Comparison of ENCODE assay signal across 1 cellular context in genomic region chr22:32653823-32654222, GRCh38.
A peak's percentile ranks its signal among the peaks of the same experiment; 100 is the strongest.
TF ChIP-seq lines count a peak whose summit lies in the region.

No MANE protein-coding gene starts in this region.

TF ChIP-seq in HepG2, 621 proteins besides CTCF, POLR2A, EP300 and RAD21 (continued from another document):
- TF ChIP-seq ZBTB4 (CRISPR knock-in tag; IDR thresholded peaks at IDR 0.05; ENCODE audit: borderline replicate concordance) (no peak), KDM2A (CRISPR knock-in tag; IDR thresholded peaks at IDR 0.05; ENCODE audit: borderline replicate concordance, low read depth) (no peak), GATAD2A (CRISPR knock-in tag; IDR thresholded peaks at IDR 0.05) (peak; percentile 71), PHF21A (CRISPR knock-in tag; IDR thresholded peaks at IDR 0.05) (peak; percentile 29; the same call in 1 of the 2 replicates), E2F1 (CRISPR knock-in tag; IDR thresholded peaks at IDR 0.05) (no peak), ZNF569 (CRISPR knock-in tag; IDR thresholded peaks at IDR 0.05; ENCODE audit: borderline replicate concordance) (no peak), IKZF1 (IDR thresholded peaks at IDR 0.05) (no peak), RCOR2 (CRISPR knock-in tag; IDR thresholded peaks at IDR 0.05) (0 out of 2 replicates have a peak, but pooled peaks have one; percentile 27), MAF1 (CRISPR knock-in tag; IDR thresholded peaks at IDR 0.05; ENCODE audit: borderline replicate concordance) (no peak), ZNF230 (CRISPR knock-in tag; IDR thresholded peaks at IDR 0.05) (peak; percentile 47; the same call in 1 of the 2 replicates), ZBTB43 (CRISPR knock-in tag; conservative IDR thresholded peaks at IDR 0.05) (no peak), ZIK1 (CRISPR knock-in tag; IDR thresholded peaks at IDR 0.05; ENCODE audit: borderline replicate concordance, low read depth) (no peak), ZNF724P (CRISPR knock-in tag; IDR thresholded peaks at IDR 0.05; ENCODE audit: borderline replicate concordance) (no peak), SP5 (CRISPR knock-in tag; IDR thresholded peaks at IDR 0.05; ENCODE audit: borderline replicate concordance, low read depth) (0 out of 2 replicates have a peak, but pooled peaks have one; percentile 34), SAP130 (CRISPR knock-in tag; IDR thresholded peaks at IDR 0.05; ENCODE audit: low read depth) (peak; percentile 79), KDM3A (CRISPR knock-in tag; IDR thresholded peaks at IDR 0.05; ENCODE audit: low read depth) (no peak), KLF12 (CRISPR knock-in tag; IDR thresholded peaks at IDR 0.05; ENCODE audit: borderline replicate concordance) (no peak), MATR3 (CRISPR knock-in tag; IDR thresholded peaks at IDR 0.05) (no peak), ZNF644 (CRISPR knock-in tag; IDR thresholded peaks at IDR 0.05; ENCODE audit: low read depth) (peak; percentile 33; the same call in 1 of the 2 replicates), U2AF1 (optimal IDR thresholded peaks at IDR 0.05; ENCODE audit: low read depth, low read length) (no peak), TEAD3 (CRISPR knock-in tag; optimal IDR thresholded peaks at IDR 0.05; ENCODE audit: borderline replicate concordance) (peak; percentile 64), BRD4 (CRISPR knock-in tag; IDR thresholded peaks at IDR 0.05) (no peak), RBAK (CRISPR knock-in tag; IDR thresholded peaks at IDR 0.05) (no peak), RNF2 (conservative IDR thresholded peaks at IDR 0.05; ENCODE audit: low read depth) (no peak), TOE1 (CRISPR knock-in tag; IDR thresholded peaks at IDR 0.05) (no peak), POGK (CRISPR knock-in tag; conservative IDR thresholded peaks at IDR 0.05) (no peak), LRRFIP1 (CRISPR knock-in tag; conservative IDR thresholded peaks at IDR 0.05) (no peak), ZNF879 (CRISPR knock-in tag; IDR thresholded peaks at IDR 0.05) (no peak), NFE2L2 (IDR thresholded peaks at IDR 0.05; ENCODE audit: low read length) (no peak), ZNF260 (CRISPR knock-in tag; IDR thresholded peaks at IDR 0.05; ENCODE audit: borderline replicate concordance, low read depth) (no peak), YEATS2 (CRISPR knock-in tag; IDR thresholded peaks at IDR 0.05; ENCODE audit: borderline replicate concordance) (peak; percentile 50; the same call in 1 of the 2 replicates), CSRNP1 (CRISPR knock-in tag; IDR thresholded peaks at IDR 0.05) (no peak), ZNF34 (CRISPR knock-in tag; IDR thresholded peaks at IDR 0.05; ENCODE audit: borderline replicate concordance) (no peak), ZNF160 (CRISPR knock-in tag; IDR thresholded peaks at IDR 0.05) (no peak), ZNF597 (CRISPR knock-in tag; IDR thresholded peaks at IDR 0.05) (no peak), MEIS2 (CRISPR knock-in tag; IDR thresholded peaks at IDR 0.05) (no peak), GMEB2 (CRISPR knock-in tag; IDR thresholded peaks at IDR 0.05; ENCODE audit: low read depth) (no peak), NCOA2 (CRISPR knock-in tag; IDR thresholded peaks at IDR 0.05) (0 out of 2 replicates have a peak, but pooled peaks have one; percentile 25)
